ENCODE assay signal across 1 cellular context in genomic region chr19:45076029-45076850, GRCh38.
TF ChIP-seq lines count a peak whose summit lies in the region.

TSS of gene ZNF296 (minus strand) at chr19:45076478. CDS start at chr19:45076373, 105 bp downstream.

TF ChIP-seq in HepG2, 621 proteins besides CTCF, POLR2A, EP300 and RAD21 (continued from another document and continues in another):
- TF ChIP-seq, protein P1, sequence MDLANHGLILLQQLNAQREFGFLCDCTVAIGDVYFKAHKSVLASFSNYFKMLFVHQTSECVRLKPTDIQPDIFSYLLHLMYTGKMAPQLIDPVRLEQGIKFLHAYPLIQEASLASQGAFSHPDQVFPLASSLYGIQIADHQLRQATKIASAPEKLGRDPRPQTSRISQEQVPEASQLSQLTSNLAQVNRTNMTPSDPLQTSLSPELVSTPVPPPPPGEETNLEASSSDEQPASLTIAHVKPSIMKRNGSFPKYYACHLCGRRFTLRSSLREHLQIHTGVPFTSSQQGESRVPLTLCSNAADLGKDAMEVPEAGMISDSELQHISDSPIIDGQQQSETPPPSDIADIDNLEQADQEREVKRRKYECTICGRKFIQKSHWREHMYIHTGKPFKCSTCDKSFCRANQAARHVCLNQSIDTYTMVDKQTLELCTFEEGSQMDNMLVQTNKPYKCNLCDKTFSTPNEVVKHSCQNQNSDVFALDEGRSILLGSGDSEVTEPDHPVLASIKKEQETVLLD (CRISPR knock-in tag; IDR thresholded peaks at IDR 0.05; ENCODE audit: low read depth), result peak; percentile 52; the same call in 1 of the 2 replicates
- TF ChIP-seq MAFK (conservative IDR thresholded peaks at IDR 0.05 in 1 of 2, IDR thresholded peaks at IDR 0.05 in 1 of 2; ENCODE audit: low read length in 2 of 2) (no peak), SP140L (CRISPR knock-in tag; IDR thresholded peaks at IDR 0.05; ENCODE audit: borderline replicate concordance) (no peak), GATAD2A (CRISPR knock-in tag; IDR thresholded peaks at IDR 0.05) (no peak), NR2C2 (CRISPR knock-in tag; IDR thresholded peaks at IDR 0.05; ENCODE audit: borderline replicate concordance) (peak; percentile 66), ZNF598 (CRISPR knock-in tag; IDR thresholded peaks at IDR 0.05; ENCODE audit: borderline replicate concordance) (no peak), HCFC1 (IDR thresholded peaks at IDR 0.05; ENCODE audit: low read depth, low read length) (no peak), NCOA5 (CRISPR knock-in tag; IDR thresholded peaks at IDR 0.05) (no peak), REPIN1 (CRISPR knock-in tag; IDR thresholded peaks at IDR 0.05; ENCODE audit: borderline replicate concordance, low read depth) (no peak), ZNF619 (CRISPR knock-in tag; IDR thresholded peaks at IDR 0.05) (no peak; the same call in 1 of the 2 replicates), CCDC6 (CRISPR knock-in tag; IDR thresholded peaks at IDR 0.05) (peak; percentile 75; the same call in 1 of the 2 replicates), ZNF547 (CRISPR knock-in tag; IDR thresholded peaks at IDR 0.05) (no peak), ZNF781 (CRISPR knock-in tag; IDR thresholded peaks at IDR 0.05; ENCODE audit: borderline replicate concordance, not compliant biosample characterization) (no peak), NFKB2 (CRISPR knock-in tag; IDR thresholded peaks at IDR 0.05; ENCODE audit: borderline replicate concordance) (0 out of 2 replicates have a peak, but pooled peaks have one; percentile 9), KLF13 (CRISPR knock-in tag; IDR thresholded peaks at IDR 0.05) (no peak), ZNF318 (CRISPR knock-in tag; IDR thresholded peaks at IDR 0.05) (no peak; the same call in 1 of the 2 replicates), TAF1 (CRISPR knock-in tag; IDR thresholded peaks at IDR 0.05) (peak; percentile 61; the same call in 1 of the 2 replicates), ZFY (CRISPR knock-in tag; IDR thresholded peaks at IDR 0.05) (peak; percentile 84), E2F5 (CRISPR knock-in tag; conservative IDR thresholded peaks at IDR 0.05) (no peak), ZFYVE20 (CRISPR knock-in tag; IDR thresholded peaks at IDR 0.05; ENCODE audit: borderline replicate concordance, low read depth) (0 out of 2 replicates have a peak, but pooled peaks have one; percentile 20), EEA1 (CRISPR knock-in tag; IDR thresholded peaks at IDR 0.05; ENCODE audit: borderline replicate concordance) (no peak), MIER2 (CRISPR knock-in tag; IDR thresholded peaks at IDR 0.05) (no peak), CBX5 (CRISPR knock-in tag; IDR thresholded peaks at IDR 0.05; ENCODE audit: borderline replicate concordance) (no peak), ZNF629 (CRISPR knock-in tag; conservative IDR thresholded peaks at IDR 0.05) (no peak), MTERF4 (CRISPR knock-in tag; IDR thresholded peaks at IDR 0.05) (no peak; the same call in 1 of the 2 replicates), KDM1A (CRISPR knock-in tag; IDR thresholded peaks at IDR 0.05) (no peak), ZNF674 (CRISPR knock-in tag; IDR thresholded peaks at IDR 0.05; ENCODE audit: low read depth) (0 out of 2 replicates have a peak, but pooled peaks have one; percentile 53), FOXA1 (IDR thresholded peaks at IDR 0.05) (no peak), FOXA1 (CRISPR knock-in tag; IDR thresholded peaks at IDR 0.05) (no peak), RFX3 (CRISPR knock-in tag; IDR thresholded peaks at IDR 0.05) (no peak), PRDM4 (CRISPR knock-in tag; IDR thresholded peaks at IDR 0.05; ENCODE audit: borderline replicate concordance) (no peak), TBP (CRISPR knock-in tag; IDR thresholded peaks at IDR 0.05) (no peak), SRSF4 (IDR thresholded peaks at IDR 0.05; ENCODE audit: low read depth, low read length, poor library complexity, severe bottlenecking) (no peak), ZNF746 (CRISPR knock-in tag; IDR thresholded peaks at IDR 0.05) (peak; percentile 58; the same call in 1 of the 2 replicates), GLI4 (CRISPR knock-in tag; IDR thresholded peaks at IDR 0.05; ENCODE audit: borderline replicate concordance) (no peak), NR2F6 (IDR thresholded peaks at IDR 0.05) (no peak), NR2F6 (CRISPR knock-in tag; IDR thresholded peaks at IDR 0.05) (peak; percentile 45; the same call in 1 of the 2 replicates), PLRG1 (conservative IDR thresholded peaks at IDR 0.05) (no peak), JUND (CRISPR knock-in tag; IDR thresholded peaks at IDR 0.05) (no peak)
- TF ChIP-seq, protein P2, sequence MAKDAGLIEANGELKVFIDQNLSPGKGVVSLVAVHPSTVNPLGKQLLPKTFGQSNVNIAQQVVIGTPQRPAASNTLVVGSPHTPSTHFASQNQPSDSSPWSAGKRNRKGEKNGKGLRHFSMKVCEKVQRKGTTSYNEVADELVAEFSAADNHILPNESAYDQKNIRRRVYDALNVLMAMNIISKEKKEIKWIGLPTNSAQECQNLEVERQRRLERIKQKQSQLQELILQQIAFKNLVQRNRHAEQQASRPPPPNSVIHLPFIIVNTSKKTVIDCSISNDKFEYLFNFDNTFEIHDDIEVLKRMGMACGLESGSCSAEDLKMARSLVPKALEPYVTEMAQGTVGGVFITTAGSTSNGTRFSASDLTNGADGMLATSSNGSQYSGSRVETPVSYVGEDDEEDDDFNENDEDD (CRISPR knock-in tag; IDR thresholded peaks at IDR 0.05; ENCODE audit: borderline replicate concordance), result peak; percentile 84; the same call in 1 of the 2 replicates
- TF ChIP-seq, protein P3, sequence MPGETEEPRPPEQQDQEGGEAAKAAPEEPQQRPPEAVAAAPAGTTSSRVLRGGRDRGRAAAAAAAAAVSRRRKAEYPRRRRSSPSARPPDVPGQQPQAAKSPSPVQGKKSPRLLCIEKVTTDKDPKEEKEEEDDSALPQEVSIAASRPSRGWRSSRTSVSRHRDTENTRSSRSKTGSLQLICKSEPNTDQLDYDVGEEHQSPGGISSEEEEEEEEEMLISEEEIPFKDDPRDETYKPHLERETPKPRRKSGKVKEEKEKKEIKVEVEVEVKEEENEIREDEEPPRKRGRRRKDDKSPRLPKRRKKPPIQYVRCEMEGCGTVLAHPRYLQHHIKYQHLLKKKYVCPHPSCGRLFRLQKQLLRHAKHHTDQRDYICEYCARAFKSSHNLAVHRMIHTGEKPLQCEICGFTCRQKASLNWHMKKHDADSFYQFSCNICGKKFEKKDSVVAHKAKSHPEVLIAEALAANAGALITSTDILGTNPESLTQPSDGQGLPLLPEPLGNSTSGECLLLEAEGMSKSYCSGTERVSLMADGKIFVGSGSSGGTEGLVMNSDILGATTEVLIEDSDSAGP (CRISPR knock-in tag; IDR thresholded peaks at IDR 0.05; ENCODE audit: borderline replicate concordance), result no peak; the same call in 1 of the 2 replicates
- TF ChIP-seq, protein P4, sequence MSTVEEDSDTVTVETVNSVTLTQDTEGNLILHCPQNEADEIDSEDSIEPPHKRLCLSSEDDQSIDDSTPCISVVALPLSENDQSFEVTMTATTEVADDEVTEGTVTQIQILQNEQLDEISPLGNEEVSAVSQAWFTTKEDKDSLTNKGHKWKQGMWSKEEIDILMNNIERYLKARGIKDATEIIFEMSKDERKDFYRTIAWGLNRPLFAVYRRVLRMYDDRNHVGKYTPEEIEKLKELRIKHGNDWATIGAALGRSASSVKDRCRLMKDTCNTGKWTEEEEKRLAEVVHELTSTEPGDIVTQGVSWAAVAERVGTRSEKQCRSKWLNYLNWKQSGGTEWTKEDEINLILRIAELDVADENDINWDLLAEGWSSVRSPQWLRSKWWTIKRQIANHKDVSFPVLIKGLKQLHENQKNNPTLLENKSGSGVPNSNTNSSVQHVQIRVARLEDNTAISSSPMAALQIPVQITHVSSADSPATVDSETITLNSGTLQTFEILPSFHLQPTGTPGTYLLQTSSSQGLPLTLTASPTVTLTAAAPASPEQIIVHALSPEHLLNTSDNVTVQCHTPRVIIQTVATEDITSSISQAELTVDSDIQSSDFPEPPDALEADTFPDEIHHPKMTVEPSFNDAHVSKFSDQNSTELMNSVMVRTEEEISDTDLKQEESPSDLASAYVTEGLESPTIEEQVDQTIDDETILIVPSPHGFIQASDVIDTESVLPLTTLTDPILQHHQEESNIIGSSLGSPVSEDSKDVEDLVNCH (CRISPR knock-in tag; IDR thresholded peaks at IDR 0.05), result no peak
